ENCODE assay signal across 6 cellular contexts in the genomic region with DNA sequence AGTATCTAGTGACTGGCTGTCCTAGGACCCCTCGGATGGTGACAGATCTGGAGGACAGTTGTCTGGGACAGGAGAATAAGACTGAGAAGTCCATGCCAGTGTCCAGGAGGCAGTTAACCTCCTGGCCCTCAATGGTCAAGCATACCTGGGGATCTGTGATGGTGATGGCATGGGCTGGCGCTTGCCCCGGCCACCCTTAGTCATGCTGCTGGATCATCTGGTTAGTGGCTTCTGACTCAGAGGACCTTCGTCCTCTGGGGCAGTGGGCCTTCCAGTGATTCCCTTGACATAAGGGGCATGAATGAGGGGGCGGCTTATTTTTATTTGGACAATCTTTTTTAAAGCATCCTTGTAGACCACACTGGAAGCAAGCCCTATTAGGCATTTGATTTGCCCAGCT. TPM values are rescaled to one million over a fixed set of nuclear protein-coding genes. Genes with fewer than 3 reads are reported as not detected.
"Had no signal": no experiment of that assay in that cellular context is flagged by ENCODE, and none has a peak within 500 bp of the region (broad histone marks: within the 10 kb centered on the region; RNA-seq: fewer than 3 reads in every experiment).

No MANE protein-coding gene starts in this region.

- H3K27me3 Mint-ChIP-seq: IgD-negative memory B cell had no signal

- H3K36me3 Mint-ChIP-seq: IgD-negative memory B cell had no signal

- H3K4me1 Mint-ChIP-seq: GM23338 had no signal

- DNase-seq: H9, HCEC 1CT, KBM-7 had no signal

- ATAC-seq: GM23338, HepG2 had no signal

- H3K4me3 Mint-ChIP-seq: GM23338, H9, IgD-negative memory B cell had no signal

- H3K9me3 Mint-ChIP-seq: GM23338, H9, IgD-negative memory B cell had no signal

- H3K27ac Mint-ChIP-seq: GM23338, H9, IgD-negative memory B cell had no signal

RNA-seq across cellular contexts. Expression of a gene that starts 30.9 kb away (rescaled TPM):
- total RNA-seq: HepG2 had no signal
